Comparison of ENCODE assay signal across 1 cellular context in genomic region chr1:59752556-59753412, GRCh38.
TF ChIP-seq lines count a peak whose summit lies in the region.

No MANE protein-coding gene starts in this region.

TF ChIP-seq in IMR-90, 13 proteins besides CTCF, POLR2A, EP300 and RAD21:
- peak; percentile 92 for TF ChIP-seq MAFK (IDR thresholded peaks at IDR 0.05; ENCODE audit: low read depth, low read length)
- no peak for TF ChIP-seq SMC3 (IDR thresholded peaks at IDR 0.05; ENCODE audit: low read depth, low read length)
